In the genomic region with DNA sequence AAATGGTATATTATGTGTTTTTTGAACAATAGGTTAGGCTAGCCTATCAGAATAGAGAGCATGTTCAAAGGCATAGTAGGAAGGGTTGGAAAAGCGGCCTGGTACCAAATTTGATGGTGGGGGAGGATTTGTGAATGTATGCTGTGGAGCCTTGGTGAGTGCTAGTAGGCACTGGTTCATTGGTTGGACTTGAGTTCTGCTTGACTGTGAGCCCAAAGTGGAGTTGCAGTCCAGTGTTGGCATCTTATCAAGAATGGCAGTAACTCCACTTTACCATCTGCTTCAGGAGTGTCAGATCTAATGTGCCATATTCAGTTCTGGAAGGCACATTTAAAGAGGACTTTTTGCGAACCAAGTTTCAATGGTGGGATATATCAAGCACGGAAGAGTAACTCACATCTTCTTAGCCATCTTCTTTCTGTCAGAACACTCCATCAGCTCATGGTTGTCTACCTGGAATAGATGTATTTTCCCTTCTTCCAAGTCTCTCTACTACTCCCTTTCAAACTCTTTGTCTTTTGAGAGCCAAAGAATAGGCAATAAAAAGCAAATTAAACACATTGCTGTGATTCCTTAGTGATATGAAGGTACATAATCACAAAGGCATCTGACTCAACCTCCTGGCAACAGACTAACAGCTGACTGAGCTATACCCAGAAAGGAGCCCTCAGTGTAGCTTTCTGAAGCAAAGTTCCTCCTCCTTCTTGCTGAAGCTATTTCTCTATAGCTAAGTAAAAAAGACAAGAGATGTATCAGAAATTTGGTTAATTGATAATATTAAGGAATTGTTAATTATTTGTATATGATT, we compare ENCODE assay signal across 1 cellular context.
TF ChIP-seq lines count a peak whose summit lies in the region.

No MANE protein-coding gene starts in this region.

TF ChIP-seq in K562, 482 proteins besides CTCF, POLR2A, EP300 and RAD21 (continued from another document and continues in another):
- TF ChIP-seq, protein P1, sequence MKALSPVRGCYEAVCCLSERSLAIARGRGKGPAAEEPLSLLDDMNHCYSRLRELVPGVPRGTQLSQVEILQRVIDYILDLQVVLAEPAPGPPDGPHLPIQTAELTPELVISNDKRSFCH (CRISPR knock-in tag; IDR thresholded peaks at IDR 0.05): no peak
- TF ChIP-seq, protein P1 (tag; IDR thresholded peaks at IDR 0.05): peak; percentile 61; the same call in 1 of the 2 replicates
- no peak for TF ChIP-seq RFX1 (IDR thresholded peaks at IDR 0.05)
- no peak for TF ChIP-seq ZKSCAN3 (CRISPR knock-in tag; IDR thresholded peaks at IDR 0.05)
- TF ChIP-seq, protein P2, sequence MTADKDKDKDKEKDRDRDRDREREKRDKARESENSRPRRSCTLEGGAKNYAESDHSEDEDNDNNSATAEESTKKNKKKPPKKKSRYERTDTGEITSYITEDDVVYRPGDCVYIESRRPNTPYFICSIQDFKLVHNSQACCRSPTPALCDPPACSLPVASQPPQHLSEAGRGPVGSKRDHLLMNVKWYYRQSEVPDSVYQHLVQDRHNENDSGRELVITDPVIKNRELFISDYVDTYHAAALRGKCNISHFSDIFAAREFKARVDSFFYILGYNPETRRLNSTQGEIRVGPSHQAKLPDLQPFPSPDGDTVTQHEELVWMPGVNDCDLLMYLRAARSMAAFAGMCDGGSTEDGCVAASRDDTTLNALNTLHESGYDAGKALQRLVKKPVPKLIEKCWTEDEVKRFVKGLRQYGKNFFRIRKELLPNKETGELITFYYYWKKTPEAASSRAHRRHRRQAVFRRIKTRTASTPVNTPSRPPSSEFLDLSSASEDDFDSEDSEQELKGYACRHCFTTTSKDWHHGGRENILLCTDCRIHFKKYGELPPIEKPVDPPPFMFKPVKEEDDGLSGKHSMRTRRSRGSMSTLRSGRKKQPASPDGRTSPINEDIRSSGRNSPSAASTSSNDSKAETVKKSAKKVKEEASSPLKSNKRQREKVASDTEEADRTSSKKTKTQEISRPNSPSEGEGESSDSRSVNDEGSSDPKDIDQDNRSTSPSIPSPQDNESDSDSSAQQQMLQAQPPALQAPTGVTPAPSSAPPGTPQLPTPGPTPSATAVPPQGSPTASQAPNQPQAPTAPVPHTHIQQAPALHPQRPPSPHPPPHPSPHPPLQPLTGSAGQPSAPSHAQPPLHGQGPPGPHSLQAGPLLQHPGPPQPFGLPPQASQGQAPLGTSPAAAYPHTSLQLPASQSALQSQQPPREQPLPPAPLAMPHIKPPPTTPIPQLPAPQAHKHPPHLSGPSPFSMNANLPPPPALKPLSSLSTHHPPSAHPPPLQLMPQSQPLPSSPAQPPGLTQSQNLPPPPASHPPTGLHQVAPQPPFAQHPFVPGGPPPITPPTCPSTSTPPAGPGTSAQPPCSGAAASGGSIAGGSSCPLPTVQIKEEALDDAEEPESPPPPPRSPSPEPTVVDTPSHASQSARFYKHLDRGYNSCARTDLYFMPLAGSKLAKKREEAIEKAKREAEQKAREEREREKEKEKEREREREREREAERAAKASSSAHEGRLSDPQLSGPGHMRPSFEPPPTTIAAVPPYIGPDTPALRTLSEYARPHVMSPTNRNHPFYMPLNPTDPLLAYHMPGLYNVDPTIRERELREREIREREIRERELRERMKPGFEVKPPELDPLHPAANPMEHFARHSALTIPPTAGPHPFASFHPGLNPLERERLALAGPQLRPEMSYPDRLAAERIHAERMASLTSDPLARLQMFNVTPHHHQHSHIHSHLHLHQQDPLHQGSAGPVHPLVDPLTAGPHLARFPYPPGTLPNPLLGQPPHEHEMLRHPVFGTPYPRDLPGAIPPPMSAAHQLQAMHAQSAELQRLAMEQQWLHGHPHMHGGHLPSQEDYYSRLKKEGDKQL (CRISPR knock-in tag; IDR thresholded peaks at IDR 0.05; ENCODE audit: borderline replicate concordance): no peak
- TF ChIP-seq LARP7 (IDR thresholded peaks at IDR 0.05): no peak
- no peak for TF ChIP-seq ZNF57 (CRISPR knock-in tag; IDR thresholded peaks at IDR 0.05)
- TF ChIP-seq PTTG1 (tag; IDR thresholded peaks at IDR 0.05; ENCODE audit: low read depth): 0 out of 2 replicates have a peak, but pooled peaks have one; percentile 6
- TF ChIP-seq CREBBP (IDR thresholded peaks at IDR 0.05; ENCODE audit: low read depth, low read length): no peak
- no peak for TF ChIP-seq ZNF184 (CRISPR knock-in tag; IDR thresholded peaks at IDR 0.05)
- no peak for TF ChIP-seq SRSF7 (optimal IDR thresholded peaks at IDR 0.05; ENCODE audit: low read depth, low read length)
- no peak for TF ChIP-seq KHSRP (IDR thresholded peaks at IDR 0.05)
- TF ChIP-seq, protein P3, sequence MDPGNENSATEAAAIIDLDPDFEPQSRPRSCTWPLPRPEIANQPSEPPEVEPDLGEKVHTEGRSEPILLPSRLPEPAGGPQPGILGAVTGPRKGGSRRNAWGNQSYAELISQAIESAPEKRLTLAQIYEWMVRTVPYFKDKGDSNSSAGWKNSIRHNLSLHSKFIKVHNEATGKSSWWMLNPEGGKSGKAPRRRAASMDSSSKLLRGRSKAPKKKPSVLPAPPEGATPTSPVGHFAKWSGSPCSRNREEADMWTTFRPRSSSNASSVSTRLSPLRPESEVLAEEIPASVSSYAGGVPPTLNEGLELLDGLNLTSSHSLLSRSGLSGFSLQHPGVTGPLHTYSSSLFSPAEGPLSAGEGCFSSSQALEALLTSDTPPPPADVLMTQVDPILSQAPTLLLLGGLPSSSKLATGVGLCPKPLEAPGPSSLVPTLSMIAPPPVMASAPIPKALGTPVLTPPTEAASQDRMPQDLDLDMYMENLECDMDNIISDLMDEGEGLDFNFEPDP (CRISPR knock-in tag; IDR thresholded peaks at IDR 0.05): no peak
- TF ChIP-seq ZNF175 (CRISPR knock-in tag; IDR thresholded peaks at IDR 0.05; ENCODE audit: low read depth): no peak
- TF ChIP-seq, protein P4, sequence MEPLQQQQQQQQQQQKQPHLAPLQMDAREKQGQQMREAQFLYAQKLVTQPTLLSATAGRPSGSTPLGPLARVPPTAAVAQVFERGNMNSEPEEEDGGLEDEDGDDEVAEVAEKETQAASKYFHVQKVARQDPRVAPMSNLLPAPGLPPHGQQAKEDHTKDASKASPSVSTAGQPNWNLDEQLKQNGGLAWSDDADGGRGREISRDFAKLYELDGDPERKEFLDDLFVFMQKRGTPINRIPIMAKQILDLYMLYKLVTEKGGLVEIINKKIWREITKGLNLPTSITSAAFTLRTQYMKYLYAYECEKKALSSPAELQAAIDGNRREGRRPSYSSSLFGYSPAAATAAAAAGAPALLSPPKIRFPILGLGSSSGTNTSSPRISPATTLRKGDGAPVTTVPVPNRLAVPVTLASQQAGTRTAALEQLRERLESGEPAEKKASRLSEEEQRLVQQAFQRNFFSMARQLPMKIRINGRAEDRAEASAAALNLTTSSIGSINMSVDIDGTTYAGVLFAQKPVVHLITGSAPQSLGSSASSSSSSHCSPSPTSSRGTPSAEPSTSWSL (CRISPR knock-in tag; IDR thresholded peaks at IDR 0.05; ENCODE audit: borderline replicate concordance): no peak
- TF ChIP-seq, protein P5, sequence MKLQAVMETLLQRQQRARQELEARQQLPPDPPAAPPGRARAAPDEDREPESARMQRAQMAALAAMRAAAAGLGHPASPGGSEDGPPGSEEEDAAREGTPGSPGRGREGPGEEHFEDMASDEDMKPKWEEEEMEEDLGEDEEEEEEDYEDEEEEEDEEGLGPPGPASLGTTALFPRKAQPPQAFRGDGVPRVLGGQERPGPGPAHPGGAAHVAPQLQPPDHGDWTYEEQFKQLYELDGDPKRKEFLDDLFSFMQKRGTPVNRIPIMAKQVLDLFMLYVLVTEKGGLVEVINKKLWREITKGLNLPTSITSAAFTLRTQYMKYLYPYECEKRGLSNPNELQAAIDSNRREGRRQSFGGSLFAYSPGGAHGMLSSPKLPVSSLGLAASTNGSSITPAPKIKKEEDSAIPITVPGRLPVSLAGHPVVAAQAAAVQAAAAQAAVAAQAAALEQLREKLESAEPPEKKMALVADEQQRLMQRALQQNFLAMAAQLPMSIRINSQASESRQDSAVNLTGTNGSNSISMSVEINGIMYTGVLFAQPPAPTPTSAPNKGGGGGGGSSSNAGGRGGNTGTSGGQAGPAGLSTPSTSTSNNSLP (IDR thresholded peaks at IDR 0.05; ENCODE audit: borderline replicate concordance, low read depth, low read length): peak; percentile 14; the same call in 1 of the 2 replicates
- TF ChIP-seq, protein P6, sequence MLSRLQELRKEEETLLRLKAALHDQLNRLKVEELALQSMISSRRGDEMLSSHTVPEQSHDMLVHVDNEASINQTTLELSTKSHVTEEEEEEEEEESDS (CRISPR knock-in tag; IDR thresholded peaks at IDR 0.05): no peak
- TF ChIP-seq, protein P7, sequence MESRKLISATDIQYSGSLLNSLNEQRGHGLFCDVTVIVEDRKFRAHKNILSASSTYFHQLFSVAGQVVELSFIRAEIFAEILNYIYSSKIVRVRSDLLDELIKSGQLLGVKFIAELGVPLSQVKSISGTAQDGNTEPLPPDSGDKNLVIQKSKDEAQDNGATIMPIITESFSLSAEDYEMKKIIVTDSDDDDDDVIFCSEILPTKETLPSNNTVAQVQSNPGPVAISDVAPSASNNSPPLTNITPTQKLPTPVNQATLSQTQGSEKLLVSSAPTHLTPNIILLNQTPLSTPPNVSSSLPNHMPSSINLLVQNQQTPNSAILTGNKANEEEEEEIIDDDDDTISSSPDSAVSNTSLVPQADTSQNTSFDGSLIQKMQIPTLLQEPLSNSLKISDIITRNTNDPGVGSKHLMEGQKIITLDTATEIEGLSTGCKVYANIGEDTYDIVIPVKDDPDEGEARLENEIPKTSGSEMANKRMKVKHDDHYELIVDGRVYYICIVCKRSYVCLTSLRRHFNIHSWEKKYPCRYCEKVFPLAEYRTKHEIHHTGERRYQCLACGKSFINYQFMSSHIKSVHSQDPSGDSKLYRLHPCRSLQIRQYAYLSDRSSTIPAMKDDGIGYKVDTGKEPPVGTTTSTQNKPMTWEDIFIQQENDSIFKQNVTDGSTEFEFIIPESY (CRISPR knock-in tag; IDR thresholded peaks at IDR 0.05): no peak
- no peak for TF ChIP-seq SAP30 (IDR thresholded peaks at IDR 0.05; ENCODE audit: borderline replicate concordance, insufficient read depth, low read depth, low read length, poor library complexity, severe bottlenecking)
- TF ChIP-seq ETV6 (IDR thresholded peaks at IDR 0.05; ENCODE audit: borderline replicate concordance in 1 of 2, low read depth in 2 of 2, low read length in 1 of 2): no peak
- TF ChIP-seq ETV6 (CRISPR knock-in tag; IDR thresholded peaks at IDR 0.05; ENCODE audit: borderline replicate concordance): no peak
- TF ChIP-seq, protein P8, sequence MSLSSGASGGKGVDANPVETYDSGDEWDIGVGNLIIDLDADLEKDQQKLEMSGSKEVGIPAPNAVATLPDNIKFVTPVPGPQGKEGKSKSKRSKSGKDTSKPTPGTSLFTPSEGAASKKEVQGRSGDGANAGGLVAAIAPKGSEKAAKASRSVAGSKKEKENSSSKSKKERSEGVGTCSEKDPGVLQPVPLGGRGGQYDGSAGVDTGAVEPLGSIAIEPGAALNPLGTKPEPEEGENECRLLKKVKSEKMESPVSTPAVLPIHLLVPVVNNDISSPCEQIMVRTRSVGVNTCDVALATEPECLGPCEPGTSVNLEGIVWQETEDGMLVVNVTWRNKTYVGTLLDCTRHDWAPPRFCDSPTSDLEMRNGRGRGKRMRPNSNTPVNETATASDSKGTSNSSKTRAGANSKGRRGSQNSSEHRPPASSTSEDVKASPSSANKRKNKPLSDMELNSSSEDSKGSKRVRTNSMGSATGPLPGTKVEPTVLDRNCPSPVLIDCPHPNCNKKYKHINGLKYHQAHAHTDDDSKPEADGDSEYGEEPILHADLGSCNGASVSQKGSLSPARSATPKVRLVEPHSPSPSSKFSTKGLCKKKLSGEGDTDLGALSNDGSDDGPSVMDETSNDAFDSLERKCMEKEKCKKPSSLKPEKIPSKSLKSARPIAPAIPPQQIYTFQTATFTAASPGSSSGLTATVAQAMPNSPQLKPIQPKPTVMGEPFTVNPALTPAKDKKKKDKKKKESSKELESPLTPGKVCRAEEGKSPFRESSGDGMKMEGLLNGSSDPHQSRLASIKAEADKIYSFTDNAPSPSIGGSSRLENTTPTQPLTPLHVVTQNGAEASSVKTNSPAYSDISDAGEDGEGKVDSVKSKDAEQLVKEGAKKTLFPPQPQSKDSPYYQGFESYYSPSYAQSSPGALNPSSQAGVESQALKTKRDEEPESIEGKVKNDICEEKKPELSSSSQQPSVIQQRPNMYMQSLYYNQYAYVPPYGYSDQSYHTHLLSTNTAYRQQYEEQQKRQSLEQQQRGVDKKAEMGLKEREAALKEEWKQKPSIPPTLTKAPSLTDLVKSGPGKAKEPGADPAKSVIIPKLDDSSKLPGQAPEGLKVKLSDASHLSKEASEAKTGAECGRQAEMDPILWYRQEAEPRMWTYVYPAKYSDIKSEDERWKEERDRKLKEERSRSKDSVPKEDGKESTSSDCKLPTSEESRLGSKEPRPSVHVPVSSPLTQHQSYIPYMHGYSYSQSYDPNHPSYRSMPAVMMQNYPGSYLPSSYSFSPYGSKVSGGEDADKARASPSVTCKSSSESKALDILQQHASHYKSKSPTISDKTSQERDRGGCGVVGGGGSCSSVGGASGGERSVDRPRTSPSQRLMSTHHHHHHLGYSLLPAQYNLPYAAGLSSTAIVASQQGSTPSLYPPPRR (CRISPR knock-in tag; IDR thresholded peaks at IDR 0.05; ENCODE audit: borderline replicate concordance): no peak
- no peak for TF ChIP-seq KDM5B (IDR thresholded peaks at IDR 0.05; ENCODE audit: insufficient replicate concordance, low read depth, low read length)
- TF ChIP-seq, protein P9, sequence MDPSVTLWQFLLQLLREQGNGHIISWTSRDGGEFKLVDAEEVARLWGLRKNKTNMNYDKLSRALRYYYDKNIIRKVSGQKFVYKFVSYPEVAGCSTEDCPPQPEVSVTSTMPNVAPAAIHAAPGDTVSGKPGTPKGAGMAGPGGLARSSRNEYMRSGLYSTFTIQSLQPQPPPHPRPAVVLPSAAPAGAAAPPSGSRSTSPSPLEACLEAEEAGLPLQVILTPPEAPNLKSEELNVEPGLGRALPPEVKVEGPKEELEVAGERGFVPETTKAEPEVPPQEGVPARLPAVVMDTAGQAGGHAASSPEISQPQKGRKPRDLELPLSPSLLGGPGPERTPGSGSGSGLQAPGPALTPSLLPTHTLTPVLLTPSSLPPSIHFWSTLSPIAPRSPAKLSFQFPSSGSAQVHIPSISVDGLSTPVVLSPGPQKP (CRISPR knock-in tag; IDR thresholded peaks at IDR 0.05): no peak
- 0 out of 2 replicates have a peak, but pooled peaks have one; percentile 19 for TF ChIP-seq POLR2G (IDR thresholded peaks at IDR 0.05; ENCODE audit: low read depth, low read length)
- TF ChIP-seq ETV5 (CRISPR knock-in tag; IDR thresholded peaks at IDR 0.05; ENCODE audit: low read depth): no peak
- TF ChIP-seq, protein P10, sequence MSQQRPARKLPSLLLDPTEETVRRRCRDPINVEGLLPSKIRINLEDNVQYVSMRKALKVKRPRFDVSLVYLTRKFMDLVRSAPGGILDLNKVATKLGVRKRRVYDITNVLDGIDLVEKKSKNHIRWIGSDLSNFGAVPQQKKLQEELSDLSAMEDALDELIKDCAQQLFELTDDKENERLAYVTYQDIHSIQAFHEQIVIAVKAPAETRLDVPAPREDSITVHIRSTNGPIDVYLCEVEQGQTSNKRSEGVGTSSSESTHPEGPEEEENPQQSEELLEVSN (IDR thresholded peaks at IDR 0.05; ENCODE audit: borderline replicate concordance in 1 of 2, extremely low read depth in 1 of 2, insufficient read depth in 1 of 2, insufficient read length in 1 of 2, low read depth in 1 of 2, low read length in 1 of 2, poor library complexity in 1 of 2, severe bottlenecking in 1 of 2): no peak
- TF ChIP-seq DDX20 (tag; IDR thresholded peaks at IDR 0.05; ENCODE audit: low read depth): no peak
- TF ChIP-seq, protein P11, sequence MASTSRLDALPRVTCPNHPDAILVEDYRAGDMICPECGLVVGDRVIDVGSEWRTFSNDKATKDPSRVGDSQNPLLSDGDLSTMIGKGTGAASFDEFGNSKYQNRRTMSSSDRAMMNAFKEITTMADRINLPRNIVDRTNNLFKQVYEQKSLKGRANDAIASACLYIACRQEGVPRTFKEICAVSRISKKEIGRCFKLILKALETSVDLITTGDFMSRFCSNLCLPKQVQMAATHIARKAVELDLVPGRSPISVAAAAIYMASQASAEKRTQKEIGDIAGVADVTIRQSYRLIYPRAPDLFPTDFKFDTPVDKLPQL (IDR thresholded peaks at IDR 0.05; ENCODE audit: extremely low read depth, insufficient read length): no peak
- no peak for TF ChIP-seq ELF4 (CRISPR knock-in tag; IDR thresholded peaks at IDR 0.05)
